Comparison of ENCODE assay signal across 9 cellular contexts in the genomic region with DNA sequence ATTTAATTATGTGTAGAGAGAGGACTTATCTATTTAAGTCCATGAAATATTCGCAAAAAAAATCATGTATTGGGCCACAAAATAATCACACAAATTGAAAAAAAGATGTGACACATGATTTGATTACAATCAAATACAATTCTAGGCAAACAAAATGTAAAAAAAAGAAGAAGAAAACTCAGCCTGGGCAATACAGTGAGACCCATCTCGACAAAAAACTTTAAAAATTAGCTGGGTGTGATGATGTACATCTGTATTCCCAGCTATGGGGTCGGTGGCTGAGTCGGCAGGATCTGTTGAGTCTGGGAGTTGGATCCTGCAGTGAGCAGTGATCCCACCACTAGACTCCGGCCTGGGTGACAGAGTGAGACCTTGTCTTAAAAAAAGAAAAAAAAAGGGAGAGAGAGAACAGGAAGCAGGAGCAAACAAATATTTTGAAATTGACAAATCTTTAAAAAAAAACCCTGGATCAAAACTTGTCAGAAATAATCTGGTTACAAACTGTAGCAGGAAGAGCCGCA. TPM values are rescaled to one million over a fixed set of nuclear protein-coding genes. Genes with fewer than 3 reads are reported as not detected.
DNase-seq lines count a peak whose midpoint lies in the region; ATAC-seq and TF ChIP-seq lines count a peak whose summit lies in the region.
"Had no signal": no experiment of that assay in that cellular context is flagged by ENCODE, and none has a peak within 500 bp of the region (broad histone marks: within the 10 kb centered on the region; RNA-seq: fewer than 3 reads in every experiment).

No MANE protein-coding gene starts in this region.

- H3K4me1 ChIP-seq in CD8-positive, alpha-beta T cell (ENCODE audit: insufficient read depth, low read length) = peaks cover 19% of the 10 kb centered on the region
- H3K4me1 ChIP-seq in OCI-LY7 (ENCODE audit: insufficient read depth, low read length, poor library complexity, severe bottlenecking) (peaks cover 70% of the 10 kb centered on the region), neuronal stem cell (ENCODE audit: control insufficient read depth in 2 of 2, insufficient read depth in 1 of 2, low read depth in 1 of 2, low read length in 2 of 2) (peaks cover 7 to 9% of the 10 kb centered on the region in 2 donors)

- no peak overlapping the region for H3K9ac ChIP-seq in neuronal stem cell (ENCODE audit: low read depth, low read length, poor library complexity)

- no peak overlapping the region for H3K23ac ChIP-seq in neuronal stem cell (ENCODE audit: low read depth, low read length, poor library complexity)

- H3K27me3 ChIP-seq in CD8-positive, alpha-beta T cell (ENCODE audit: insufficient read depth, low read length) = no peaks in the 10 kb centered on the region
- H3K27me3 ChIP-seq in neuronal stem cell (ENCODE audit: control insufficient read depth in 3 of 3, insufficient read depth in 3 of 3, low read depth in 1 of 3, low read length in 3 of 3) = peaks cover 14 to 35% (median 14%) of the 10 kb centered on the region in 3 experiments

- no peak overlapping the region for H2AK5ac ChIP-seq in neuronal stem cell (ENCODE audit: low read depth, low read length)

- H3K9me3 ChIP-seq in CD8-positive, alpha-beta T cell (ENCODE audit: low read length) = no peaks in the 10 kb centered on the region
- H3K9me3 ChIP-seq in OCI-LY7 (ENCODE audit: low read length) (no peaks in the 10 kb centered on the region), neuronal stem cell (replicated peaks in 1 of 2; ENCODE audit: control insufficient read depth in 2 of 2, insufficient read depth in 1 of 2, low read depth in 1 of 2, low read length in 2 of 2) (peaks cover 8 to 21% of the 10 kb centered on the region in 2 donors)

- no peak overlapping the region for H4K91ac ChIP-seq in neuronal stem cell (ENCODE audit: low read depth, low read length, poor library complexity)

- peaks cover 8% of the 10 kb centered on the region for H3K27me3 Mint-ChIP-seq in CD8-positive, alpha-beta T cell (ENCODE audit: low read depth)
- H3K27me3 Mint-ChIP-seq in effector memory CD8-positive, alpha-beta T cell = no peaks in the 10 kb centered on the region

- no peak overlapping the region for H3K27ac Mint-ChIP-seq in CD8-positive, alpha-beta T cell
- H3K27ac Mint-ChIP-seq in effector memory CD8-positive, alpha-beta T cell = peak overlapping the region; percentile 94 to 99

- no peak overlapping the region for H3K4me3 ChIP-seq in CD8-positive, alpha-beta T cell (ENCODE audit: low read depth, low read length)
- H3K4me3 ChIP-seq in OCI-LY7 (ENCODE audit: low read depth, low read length, poor library complexity, severe bottlenecking) (peak overlapping the region; percentile 71), neuronal stem cell (ENCODE audit: low read length in 2 of 2) (peak overlapping the region in 1 of 2 donors; percentile 55)

- no peak overlapping the region for H3K18ac ChIP-seq in neuronal stem cell (ENCODE audit: low read length)

- no peaks in the 10 kb centered on the region for H3K79me2 ChIP-seq in OCI-LY7 (ENCODE audit: insufficient read depth, low read depth, low read length)

- no peak overlapping the region for H2BK5ac ChIP-seq in neuronal stem cell (ENCODE audit: low read length)

- H3K4me3 Mint-ChIP-seq in CD8-positive, alpha-beta T cell = peak overlapping the region; percentile 77
- H3K4me3 Mint-ChIP-seq in effector memory CD8-positive, alpha-beta T cell = peak overlapping the region; percentile 86 to 96

- CTCF ChIA-PET in CD8-positive, alpha-beta T cell (lab: Charles Lee) = no interaction called here
- CTCF ChIA-PET in OCI-LY7 (lab: Charles Lee; ENCODE audit: unreplicated experiment) = no interaction called here

- H3K9me2 ChIP-seq in OCI-LY7 (ENCODE audit: insufficient read depth, low read length) = no peaks in the 10 kb centered on the region

- H2AFZ ChIP-seq in OCI-LY7 (ENCODE audit: low read length) (no peak overlapping the region), neuronal stem cell (ENCODE audit: low read length) (peak overlapping the region; percentile 96)

- H2BK12ac ChIP-seq in neuronal stem cell (ENCODE audit: low read length) = no peak overlapping the region

- no peaks in the 10 kb centered on the region for H4K20me1 ChIP-seq in OCI-LY7 (ENCODE audit: insufficient read depth, low read length)

- no peak overlapping the region for H3K14ac ChIP-seq in neuronal stem cell (ENCODE audit: low read length)

- BruUV-seq in OCI-LY7 (replicated peaks; lab: Mats Ljungman, UMichigan) = no TSS peak

- no peak overlapping the region for H3K27ac ChIP-seq in CD8-positive, alpha-beta T cell (ENCODE audit: low read depth, low read length)
- H3K27ac ChIP-seq in OCI-LY7 (ENCODE audit: low read depth, low read length, poor library complexity, severe bottlenecking) = no peak overlapping the region
- no peak overlapping the region for H3K27ac ChIP-seq in neuronal stem cell (replicated peaks; ENCODE audit: low read length)

- no peak for TF ChIP-seq CTCF in CD8-positive, alpha-beta T cell (IDR thresholded peaks at IDR 0.05)
- no peak for TF ChIP-seq CTCF in OCI-LY7 (conservative IDR thresholded peaks at IDR 0.05; ENCODE audit: low read length)

- no peaks in the 10 kb centered on the region for H3K36me3 ChIP-seq in CD8-positive, alpha-beta T cell (ENCODE audit: insufficient read depth, low read length)
- H3K36me3 ChIP-seq in OCI-LY7 (ENCODE audit: insufficient read depth, low read length) = no peaks in the 10 kb centered on the region
- no peaks in the 10 kb centered on the region for H3K36me3 ChIP-seq in neuronal stem cell (replicated peaks in 1 of 2; ENCODE audit: control insufficient read depth in 2 of 2, insufficient read depth in 2 of 2, low read length in 2 of 2)

- DNase-seq in CD8-positive, alpha-beta T cell = no peak
- DNase-seq in OCI-LY7 (ENCODE audit: low spot score) = no peak
- no peak for DNase-seq in effector memory CD8-positive, alpha-beta T cell
- no peak for DNase-seq in neuronal stem cell (ENCODE audit: low spot score)
- DNase-seq in hepatic stellate cell (ENCODE audit: low spot score) = no peak
- DNase-seq in DMS153 (lab: John Stamatoyannopoulos, UW) = no peak
- DNase-seq in activated gamma-delta T cell treated with Interleukin-2 at 50 U/mL for 16 hours = no peak
- no peak for DNase-seq in ureter (ENCODE audit: low spot score)
- DNase-seq: NCI-H1417 treated with DMSO at 0.1 percent for 48 hours had no signal

- H2BK120ac ChIP-seq in neuronal stem cell (ENCODE audit: low read depth, low read length) = no peak overlapping the region

- no peaks in the 10 kb centered on the region for H3K79me1 ChIP-seq in neuronal stem cell (ENCODE audit: low read depth, low read length)

- POLR2A ChIA-PET in CD8-positive, alpha-beta T cell (lab: Charles Lee) = interaction anchor here (0.7 to 2.0 kb wide), 4 partner anchors 16 to 122 kb away, joined by 3 to 8 read pairs (median 3); a partner anchor contains a TSS
- POLR2A ChIA-PET in OCI-LY7 (lab: Charles Lee) = interaction anchor here (0.5 to 1.2 kb wide), 4 partner anchors 8 to 37 kb away, joined by 3 read pairs; no protein-coding TSS in a partner anchor

- H3K4me1 Mint-ChIP-seq in CD8-positive, alpha-beta T cell (ENCODE audit: low read depth) = peaks cover 16% of the 10 kb centered on the region
- peaks cover 20 to 23% of the 10 kb centered on the region in 2 donors for H3K4me1 Mint-ChIP-seq in effector memory CD8-positive, alpha-beta T cell (ENCODE audit: low read depth in 2 of 2)

- H3K9me3 Mint-ChIP-seq in CD8-positive, alpha-beta T cell = no peaks in the 10 kb centered on the region
- H3K9me3 Mint-ChIP-seq in effector memory CD8-positive, alpha-beta T cell = no peaks in the 10 kb centered on the region

- intact Hi-C loops in CD8-positive, alpha-beta T cell (cut with DNase I, micrococcal nuclease) = no loop called here
- intact Hi-C loops in OCI-LY7 (cut with micrococcal nuclease; ENCODE audit: unreplicated experiment) = no loop called here

- H3K4ac ChIP-seq in neuronal stem cell (ENCODE audit: low read length) = no peak overlapping the region

- H3K4me2 ChIP-seq in OCI-LY7 (ENCODE audit: low read length) (peak overlapping the region; percentile 92), neuronal stem cell (ENCODE audit: insufficient read depth, low read length, poor library complexity, severe bottlenecking) (no peak overlapping the region)

- no peaks in the 10 kb centered on the region for H3K36me3 Mint-ChIP-seq in CD8-positive, alpha-beta T cell
- peaks cover 25% of the 10 kb centered on the region for H3K36me3 Mint-ChIP-seq in effector memory CD8-positive, alpha-beta T cell (ENCODE audit: insufficient read depth)

- ATAC-seq in CD8-positive, alpha-beta T cell = no peak
- no peak for ATAC-seq in effector memory CD8-positive, alpha-beta T cell (replicated peaks)

- no peak overlapping the region for H4K8ac ChIP-seq in neuronal stem cell (ENCODE audit: low read depth, low read length)

- no peak overlapping the region for H2BK15ac ChIP-seq in neuronal stem cell (ENCODE audit: low read length)

- WGBS in neuronal stem cell (ENCODE audit: extremely low coverage in 2 of 2, insufficient read length in 2 of 2, insufficient replicate concordance in 1 of 2), 2 donors = no CpG with 5 or more reads among the region's 6 CpGs

RNA-seq across cellular contexts. Expression of a gene that starts 3.1 kb away (rescaled TPM):
- total RNA-seq in CD8-positive, alpha-beta T cell = 1 to 10 TPM; 3.4 to 4.7 TPM
- 3.9 and 6.3 TPM in 2 replicates for total RNA-seq in OCI-LY7 (2014; rRNA removed; shearing (Covaris generic))
- total RNA-seq in OCI-LY7 (2022) = 3.8 and 4.0 TPM in 2 replicates
- 3.0 TPM for polyA plus RNA-seq in neuronal stem cell (2013, experiment 1 of 2)
- 2.9 TPM for polyA plus RNA-seq in neuronal stem cell (2013, experiment 2 of 2)
- total RNA-seq in ureter = 37.9 TPM

RNA-seq across cellular contexts. Expression of a gene that starts 7.5 kb away (rescaled TPM):
- total RNA-seq in CD8-positive, alpha-beta T cell = 1 to 10 TPM; 1.5 to 4.2 TPM
- 2.7 and 4.9 TPM in 2 replicates for total RNA-seq in OCI-LY7 (2014; rRNA removed; shearing (Covaris generic))
- total RNA-seq in OCI-LY7 (2022) = 3.9 and 4.1 TPM in 2 replicates
- polyA plus RNA-seq in neuronal stem cell (2013, experiment 1 of 2) = 0.50 TPM
- polyA plus RNA-seq in neuronal stem cell (2013, experiment 2 of 2) = 0.90 TPM
- not detected for total RNA-seq in ureter

RNA-seq across cellular contexts. Expression of a gene that starts 12.8 kb away (rescaled TPM):
- total RNA-seq in CD8-positive, alpha-beta T cell = 1 to 10 TPM; 2.1 to 2.3 TPM
- 0.08 and 0.25 TPM in 2 replicates for total RNA-seq in OCI-LY7 (2014; rRNA removed; shearing (Covaris generic))
- total RNA-seq in OCI-LY7 (2022) (0.31 and 0.46 TPM in 2 replicates), ureter (1.2 TPM)
- polyA plus RNA-seq in neuronal stem cell (2013, experiment 1 of 2) = 0.01 TPM
- 0.01 TPM for polyA plus RNA-seq in neuronal stem cell (2013, experiment 2 of 2)

RNA-seq across cellular contexts. Expression of a gene that starts 24.9 kb away (rescaled TPM):
- 100 to 1,000 TPM; 206 to 209 TPM for total RNA-seq in CD8-positive, alpha-beta T cell
- total RNA-seq in OCI-LY7 (2014; rRNA removed; shearing (Covaris generic)) = 129 and 151 TPM in 2 replicates
- 124 and 126 TPM in 2 replicates for total RNA-seq in OCI-LY7 (2022)
- polyA plus RNA-seq in neuronal stem cell (2013, experiment 1 of 2) = 29.6 TPM
- polyA plus RNA-seq in neuronal stem cell (2013, experiment 2 of 2) = 27.7 TPM
- total RNA-seq in ureter = 37.7 TPM

RNA-seq across cellular contexts. Expression of a gene that starts 25.4 kb away (rescaled TPM):
- total RNA-seq in CD8-positive, alpha-beta T cell = 10 to 100 TPM; 87.8 to 92.0 TPM
- 37.8 and 50.7 TPM in 2 replicates for total RNA-seq in OCI-LY7 (2014; rRNA removed; shearing (Covaris generic))
- total RNA-seq in OCI-LY7 (2022) (49.2 and 49.8 TPM in 2 replicates), ureter (63.6 TPM)
- polyA plus RNA-seq in neuronal stem cell (2013, experiment 1 of 2) = 29.8 TPM
- polyA plus RNA-seq in neuronal stem cell (2013, experiment 2 of 2) = 30.2 TPM
